ENCODE assay signal across 15 cellular contexts in genomic region chr4:48602763-48603162, GRCh38.
DNase-seq lines count a peak whose midpoint lies in the region; ATAC-seq, FAIRE-seq and TF ChIP-seq lines count a peak whose summit lies in the region.
"Had no signal": no experiment of that assay in that cellular context is flagged by ENCODE, and none has a peak within 500 bp of the region (broad histone marks: within the 10 kb centered on the region; RNA-seq: fewer than 3 reads in every experiment).

No MANE protein-coding gene starts in this region.

- H3K9me3 ChIP-seq in astrocyte (ENCODE audit: insufficient read depth, low read depth, low read length) (no peaks in the 10 kb centered on the region), hepatocyte (ENCODE audit: low read depth) (no peaks in the 10 kb centered on the region), stomach (no peaks in the 10 kb centered on the region), MM.1S (replicated peaks; ENCODE audit: insufficient read depth, low read length) (no peaks in the 10 kb centered on the region)
- H3K9me3 ChIP-seq: BLaER1 treated with 17β-estradiol and CSF1 and Interleukin-3, amounts not matched to agents 10 nM and 100 nM; sigmoid colon had no signal

- DNase-seq in HFFc6 (no peak), astrocyte (ENCODE audit: low read depth) (peak; percentile 31), hepatocyte (ENCODE audit: low spot score) (no peak), stomach (no peak), MM.1S (no peak), GF-D8 (lab: John Stamatoyannopoulos, UW) (no peak)
- DNase-seq: activated CD4-positive, alpha-beta memory T cell treated with anti-CD3 and anti-CD28 coated beads, Interleukin-2, amount 10 ng/mL, durations not matched to agents 7 days and 5 days; anterior cingulate cortex; H7; NCI-H2227 treated with DMSO at 0.1 percent for 48 hours; sigmoid colon had no signal

- H3K4me2 ChIP-seq in astrocyte (ENCODE audit: low read length) (peak overlapping the region; percentile 54), hepatocyte (peak overlapping the region; percentile 59), MM.1S (ENCODE audit: low read depth, low read length) (no peak overlapping the region)
- H3K4me2 ChIP-seq: BLaER1 treated with 17β-estradiol and CSF1 and Interleukin-3, amounts not matched to agents 10 nM and 100 nM had no signal

- no peak for TF ChIP-seq POLR2A in stomach (IDR thresholded peaks at IDR 0.05)

- H4K20me1 ChIP-seq in astrocyte (ENCODE audit: insufficient read depth, low read length) = no peaks in the 10 kb centered on the region
- no peaks in the 10 kb centered on the region for H4K20me1 ChIP-seq in hepatocyte (ENCODE audit: insufficient read depth, poor library complexity, severe bottlenecking)
- no peaks in the 10 kb centered on the region for H4K20me1 ChIP-seq in MM.1S (ENCODE audit: insufficient read depth, low read length)
- H4K20me1 ChIP-seq: BLaER1 treated with 17β-estradiol and CSF1 and Interleukin-3, amounts not matched to agents 10 nM and 100 nM had no signal

- H3K9me2 ChIP-seq in hepatocyte (replicated peaks; ENCODE audit: insufficient read depth) (no peaks in the 10 kb centered on the region), MM.1S (replicated peaks; ENCODE audit: insufficient read depth, low read length) (no peaks in the 10 kb centered on the region)

- intact Hi-C loops in stomach (cut with DNase I; ENCODE audit: low total_unique reads) = no loop called here

- no peaks in the 10 kb centered on the region for H3K79me2 ChIP-seq in astrocyte (ENCODE audit: insufficient read depth, low read length)
- H3K79me2 ChIP-seq in hepatocyte = no peaks in the 10 kb centered on the region
- H3K79me2 ChIP-seq in MM.1S (ENCODE audit: low read length) = no peaks in the 10 kb centered on the region

- peaks cover 33% of the 10 kb centered on the region for H3K4me1 Mint-ChIP-seq in HFFc6 (ENCODE audit: low read depth)
- peaks cover 33% of the 10 kb centered on the region for H3K4me1 Mint-ChIP-seq in astrocyte (ENCODE audit: low read depth, unreplicated experiment)
- H3K4me1 Mint-ChIP-seq: activated CD4-positive, alpha-beta memory T cell treated with anti-CD3 and anti-CD28 coated beads, Interleukin-2, amount 10 ng/mL, durations not matched to agents 7 days and 5 days had no signal

- H3K27me3 Mint-ChIP-seq in HFFc6 (ENCODE audit: insufficient read depth) (no peaks in the 10 kb centered on the region), astrocyte (ENCODE audit: low read depth, unreplicated experiment) (no peaks in the 10 kb centered on the region)
- H3K27me3 Mint-ChIP-seq: activated CD4-positive, alpha-beta memory T cell treated with anti-CD3 and anti-CD28 coated beads, Interleukin-2, amount 10 ng/mL, durations not matched to agents 7 days and 5 days; dendritic cell treated with granulocyte-macrophage colony-stimulating factor and Interleukin-4, amounts not matched to agents 40 ng/mL and 50 ng/mL, for 4 days had no signal

- H3K4me3 ChIP-seq in astrocyte (ENCODE audit: insufficient read depth, low read depth, low read length) = no peak overlapping the region
- H3K4me3 ChIP-seq in hepatocyte = no peak overlapping the region
- H3K4me3 ChIP-seq in stomach = no peak overlapping the region
- H3K4me3 ChIP-seq in MM.1S (ENCODE audit: low read length) = no peak overlapping the region
- H3K4me3 ChIP-seq: BLaER1 treated with 17β-estradiol and CSF1 and Interleukin-3, amounts not matched to agents 10 nM and 100 nM; sigmoid colon had no signal

- H3K36me3 ChIP-seq in astrocyte (ENCODE audit: insufficient read depth, low read length) (peaks cover 4% of the 10 kb centered on the region), hepatocyte (replicated peaks; ENCODE audit: insufficient read depth, low read depth) (no peaks in the 10 kb centered on the region), stomach (peaks cover 0 to 35% (median 17%) of the 10 kb centered on the region in 4 donors), MM.1S (replicated peaks; ENCODE audit: insufficient read depth, low read length) (no peaks in the 10 kb centered on the region; the same call in 1 of the 2 replicates)

- H3K36me3 Mint-ChIP-seq in HFFc6 (ENCODE audit: low read depth) (peaks cover 13% of the 10 kb centered on the region; the same call in 1 of the 2 replicates), astrocyte (ENCODE audit: low read depth, unreplicated experiment) (peaks cover 4% of the 10 kb centered on the region)

- TF ChIP-seq CTCF in HFFc6 (IDR thresholded peaks at IDR 0.05) (no peak), astrocyte (IDR thresholded peaks at IDR 0.05; ENCODE audit: insufficient read depth, low read depth, low read length) (no peak), hepatocyte (IDR thresholded peaks at IDR 0.05; ENCODE audit: poor library complexity) (no peak), stomach (IDR thresholded peaks at IDR 0.05) (no peak), MM.1S (IDR thresholded peaks at IDR 0.05; ENCODE audit: low read length) (no peak)

- no peak for ATAC-seq in HG02642 (IDR thresholded peaks at IDR 0.05; ENCODE audit: poor library complexity, unreplicated experiment)

- H3K27me3 ChIP-seq in astrocyte (ENCODE audit: insufficient read depth, low read length) = no peaks in the 10 kb centered on the region
- H3K27me3 ChIP-seq in hepatocyte = no peaks in the 10 kb centered on the region
- H3K27me3 ChIP-seq in stomach = no peaks in the 10 kb centered on the region
- no peaks in the 10 kb centered on the region for H3K27me3 ChIP-seq in MM.1S (replicated peaks; ENCODE audit: insufficient read depth, low read length)
- H3K27me3 ChIP-seq: BLaER1 treated with 17β-estradiol and CSF1 and Interleukin-3, amounts not matched to agents 10 nM and 100 nM; sigmoid colon had no signal

- no peak for FAIRE-seq in astrocyte (lab: Jason Lieb, UNC)
- FAIRE-seq: TTC549 had no signal

- H3K27ac ChIP-seq in astrocyte (ENCODE audit: low read depth, low read length) = peak overlapping the region; percentile 63
- peak overlapping the region; percentile 42 for H3K27ac ChIP-seq in hepatocyte
- H3K27ac ChIP-seq in stomach = peak overlapping the region in 3 of 5 donors; percentile 14 to 54 (median 53)
- no peak overlapping the region for H3K27ac ChIP-seq in MM.1S (ENCODE audit: low read length)
- H3K27ac ChIP-seq: BLaER1 treated with 17β-estradiol and CSF1 and Interleukin-3, amounts not matched to agents 10 nM and 100 nM; sigmoid colon had no signal

- H3K9ac ChIP-seq in astrocyte (ENCODE audit: low read length) (peak overlapping the region; percentile 59), MM.1S (ENCODE audit: low read length) (no peak overlapping the region)
- H3K9ac ChIP-seq: BLaER1 treated with 17β-estradiol and CSF1 and Interleukin-3, amounts not matched to agents 10 nM and 100 nM had no signal

- H3K27ac Mint-ChIP-seq in HFFc6 (peak overlapping the region; percentile 80), astrocyte (ENCODE audit: unreplicated experiment) (peak overlapping the region; percentile 84)
- H3K27ac Mint-ChIP-seq: activated CD4-positive, alpha-beta memory T cell treated with anti-CD3 and anti-CD28 coated beads, Interleukin-2, amount 10 ng/mL, durations not matched to agents 7 days and 5 days; dendritic cell treated with granulocyte-macrophage colony-stimulating factor and Interleukin-4, amounts not matched to agents 40 ng/mL and 50 ng/mL, for 4 days had no signal

- H3K9me3 Mint-ChIP-seq in HFFc6 (no peaks in the 10 kb centered on the region), astrocyte (ENCODE audit: unreplicated experiment) (no peaks in the 10 kb centered on the region)
- H3K9me3 Mint-ChIP-seq: activated CD4-positive, alpha-beta memory T cell treated with anti-CD3 and anti-CD28 coated beads, Interleukin-2, amount 10 ng/mL, durations not matched to agents 7 days and 5 days; dendritic cell treated with granulocyte-macrophage colony-stimulating factor and Interleukin-4, amounts not matched to agents 40 ng/mL and 50 ng/mL, for 4 days had no signal

- WGBS in hepatocyte (ENCODE audit: low lambda C conversion rate, missing lambda C conversion rate) = 75% methylated on average over 4 of the region's 4 CpGs
- 30 to 68% (median 47%) methylated on average over 4 of the region's 4 CpGs for WGBS in stomach, 5 donors

- H3K4me1 ChIP-seq in astrocyte (ENCODE audit: insufficient read depth, low read length) (peaks cover 7% of the 10 kb centered on the region), hepatocyte (ENCODE audit: insufficient read depth) (peaks cover 20% of the 10 kb centered on the region), stomach (peaks cover 10 to 42% (median 19%) of the 10 kb centered on the region in 4 donors), MM.1S (ENCODE audit: low read length) (no peaks in the 10 kb centered on the region)
- H3K4me1 ChIP-seq: BLaER1 treated with 17β-estradiol and CSF1 and Interleukin-3, amounts not matched to agents 10 nM and 100 nM; sigmoid colon had no signal

- H3K4me3 Mint-ChIP-seq in HFFc6 (peak overlapping the region; percentile 63), astrocyte (ENCODE audit: unreplicated experiment) (no peak overlapping the region)
- H3K4me3 Mint-ChIP-seq: activated CD4-positive, alpha-beta memory T cell treated with anti-CD3 and anti-CD28 coated beads, Interleukin-2, amount 10 ng/mL, durations not matched to agents 7 days and 5 days; dendritic cell treated with granulocyte-macrophage colony-stimulating factor and Interleukin-4, amounts not matched to agents 40 ng/mL and 50 ng/mL, for 4 days had no signal

- no peaks in the 10 kb centered on the region for H3F3A ChIP-seq in MM.1S (ENCODE audit: insufficient read depth, low read length)

- H2AFZ ChIP-seq in astrocyte (ENCODE audit: low read depth, low read length) = no peak overlapping the region
- H2AFZ ChIP-seq in hepatocyte = no peak overlapping the region
- no peak overlapping the region for H2AFZ ChIP-seq in MM.1S (ENCODE audit: low read length)

- no peak for TF ChIP-seq EP300 in stomach (IDR thresholded peaks at IDR 0.05)
